ENCODE assay signal across 13 cellular contexts in genomic region chr7:7136423-7136822, GRCh38. TPM values are rescaled to one million over a fixed set of nuclear protein-coding genes. Genes with fewer than 3 reads are reported as not detected.
A peak's percentile ranks its signal among the peaks of the same experiment; 100 is the strongest.
DNase-seq lines count a peak whose midpoint lies in the region; ATAC-seq, FAIRE-seq and TF ChIP-seq lines count a peak whose summit lies in the region.
"Had no signal": no experiment of that assay in that cellular context is flagged by ENCODE, and none has a peak within 500 bp of the region (broad histone marks: within the 10 kb centered on the region; RNA-seq: fewer than 3 reads in every experiment).

No MANE protein-coding gene starts in this region.

- ATAC-seq in K562 (peak; percentile 52), left lung (peak; percentile 83), upper lobe of left lung (ENCODE audit: low FRiP score in 2 of 2) (peak in 1 of 2 donors; percentile 94), GM18519 (IDR thresholded peaks at IDR 0.05; ENCODE audit: low FRiP score, unreplicated experiment) (no peak)
- ATAC-seq: gastroesophageal sphincter had no signal

- H3K9me1 ChIP-seq in K562 (ENCODE audit: control insufficient read depth, insufficient read depth, low read length), result no peaks in the 10 kb centered on the region

- no peak for TF ChIP-seq POLR2A in K562 (conservative IDR thresholded peaks at IDR 0.05)
- TF ChIP-seq POLR2A in upper lobe of left lung (IDR thresholded peaks at IDR 0.05), result no peak
- no peak for TF ChIP-seq POLR2A in spleen (IDR thresholded peaks at IDR 0.05)

- H3K9ac ChIP-seq in K562 (ENCODE audit: insufficient read depth in 1 of 2, low read depth in 2 of 2, low read length in 2 of 2), result no peak overlapping the region

- intact Hi-C loops in K562 (cut with micrococcal nuclease) (no loop called here), left lung (cut with DNase I) (no loop called here), spleen (cut with DNase I; ENCODE audit: low total_unique reads) (no loop called here)

- no peaks in the 10 kb centered on the region for H4K20me1 ChIP-seq in K562 (replicated peaks; ENCODE audit: control insufficient read depth, insufficient read depth, low read length)

- peak overlapping the region; percentile 32 for H3K4me2 ChIP-seq in K562 (ENCODE audit: insufficient read depth, low read length)

- H3K9me3 ChIP-seq in K562 (replicated peaks; ENCODE audit: control insufficient read depth, insufficient read depth, low read depth, low read length) (peaks cover 14% of the 10 kb centered on the region; the same call in 1 of the 2 replicates), left lung (no peaks in the 10 kb centered on the region), upper lobe of left lung (no peaks in the 10 kb centered on the region), spleen (peaks cover 0 to 6% (median 0%) of the 10 kb centered on the region in 8 donors)
- H3K9me3 ChIP-seq: gastroesophageal sphincter had no signal

- H3K27ac ChIP-seq in K562 (ENCODE audit: extremely low read depth, low read depth, low read length), result peak overlapping the region; percentile 21; the same call in 1 of the 3 replicates
- H3K27ac ChIP-seq in left lung, result peak overlapping the region in 1 of 2 donors; percentile 45
- H3K27ac ChIP-seq in upper lobe of left lung, result peak overlapping the region; percentile 15 to 81 (median 54)
- peak overlapping the region in 3 of 8 donors; percentile 18 to 27 (median 20) for H3K27ac ChIP-seq in spleen

- WGBS in K562 (ENCODE audit: insufficient coverage, low coverage, missing lambda C conversion rate), result 5% methylated on average over 3 of the region's 3 CpGs
- 36 to 45% methylated on average over 3 of the region's 3 CpGs for WGBS in upper lobe of left lung, 2 donors
- 54 to 74% (median 64%) methylated on average over 3 of the region's 3 CpGs for WGBS in spleen, 5 donors

- no peaks in the 10 kb centered on the region for H3K27me3 Mint-ChIP-seq in activated naive CD8-positive, alpha-beta T cell
- H3K27me3 Mint-ChIP-seq in activated naive CD8-positive, alpha-beta T cell treated with anti-CD3 and anti-CD28 coated beads for 36 hours, result no peaks in the 10 kb centered on the region

- H3K27ac Mint-ChIP-seq in activated naive CD8-positive, alpha-beta T cell, result peak overlapping the region; percentile 16
- H3K27ac Mint-ChIP-seq in activated naive CD8-positive, alpha-beta T cell treated with anti-CD3 and anti-CD28 coated beads for 36 hours, result no peak overlapping the region

- no TSS peak for BruUV-seq in K562 (replicated peaks; lab: Mats Ljungman, UMichigan)

- H3K36me3 ChIP-seq in K562 (ENCODE audit: control insufficient read depth, insufficient read depth, low read length) (no peaks in the 10 kb centered on the region), left lung (no peaks in the 10 kb centered on the region), upper lobe of left lung (no peaks in the 10 kb centered on the region), spleen (no peaks in the 10 kb centered on the region)
- H3K36me3 ChIP-seq: gastroesophageal sphincter had no signal

- in situ Hi-C loops in K562 (cut with MboI), result no loop called here

- H3K9me3 Mint-ChIP-seq in activated naive CD8-positive, alpha-beta T cell (ENCODE audit: low read depth), result peaks cover 6% of the 10 kb centered on the region
- H3K9me3 Mint-ChIP-seq in activated naive CD8-positive, alpha-beta T cell treated with anti-CD3 and anti-CD28 coated beads for 36 hours, result peaks cover 12% of the 10 kb centered on the region

- DNase-seq in activated naive CD8-positive, alpha-beta T cell treated with anti-CD3 and anti-CD28 coated beads for 36 hours, result no peak
- DNase-seq in K562 (ENCODE audit: extremely low read depth in 1 of 4, low spot score in 3 of 4), result peak in 2 of 4 experiments; percentile 18 to 51
- no peak for DNase-seq in left lung
- DNase-seq in upper lobe of left lung, result no peak
- DNase-seq in DMS 273 treated with DMSO at 0.1 percent for 48 hours (lab: John Stamatoyannopoulos, UW), result no peak
- DNase-seq in spleen, result no peak
- DNase-seq: H9 had no signal

- peaks cover 14% of the 10 kb centered on the region for H3K4me1 Mint-ChIP-seq in activated naive CD8-positive, alpha-beta T cell (ENCODE audit: low read depth)
- H3K4me1 Mint-ChIP-seq in activated naive CD8-positive, alpha-beta T cell treated with anti-CD3 and anti-CD28 coated beads for 36 hours, result peaks cover 11% of the 10 kb centered on the region

- TF ChIP-seq EP300 in K562 (IDR thresholded peaks at IDR 0.05; ENCODE audit: low read length), result peak; percentile 17; the same call in 1 of the 2 replicates
- TF ChIP-seq EP300 in upper lobe of left lung (IDR thresholded peaks at IDR 0.05), result no peak

- no peak overlapping the region for H3K4me3 ChIP-seq in K562
- H3K4me3 ChIP-seq in left lung, result no peak overlapping the region
- H3K4me3 ChIP-seq in upper lobe of left lung, result no peak overlapping the region
- no peak overlapping the region for H3K4me3 ChIP-seq in spleen
- H3K4me3 ChIP-seq: gastroesophageal sphincter, skin epidermis had no signal

- H3K36me3 Mint-ChIP-seq in activated naive CD8-positive, alpha-beta T cell, result peaks cover 4% of the 10 kb centered on the region
- H3K36me3 Mint-ChIP-seq in activated naive CD8-positive, alpha-beta T cell treated with anti-CD3 and anti-CD28 coated beads for 36 hours, result peaks cover 3% of the 10 kb centered on the region

- no peaks in the 10 kb centered on the region for H3K27me3 ChIP-seq in K562 (ENCODE audit: control insufficient read depth in 2 of 2, insufficient read depth in 2 of 2, low read length in 2 of 2)
- H3K27me3 ChIP-seq in left lung, result no peaks in the 10 kb centered on the region
- H3K27me3 ChIP-seq in upper lobe of left lung, result no peaks in the 10 kb centered on the region
- H3K27me3 ChIP-seq in spleen (replicated peaks in 1 of 7), result no peaks in the 10 kb centered on the region
- H3K27me3 ChIP-seq: gastroesophageal sphincter had no signal

- no peak overlapping the region for H3K4me3 Mint-ChIP-seq in activated naive CD8-positive, alpha-beta T cell
- no peak overlapping the region for H3K4me3 Mint-ChIP-seq in activated naive CD8-positive, alpha-beta T cell treated with anti-CD3 and anti-CD28 coated beads for 36 hours
- H3K4me3 Mint-ChIP-seq: H9 had no signal

- no peak for FAIRE-seq in K562 (lab: Jason Lieb, UNC)
- FAIRE-seq: bronchial epithelial cell, RCC 7860 had no signal

- TF ChIP-seq CTCF in K562 (IDR thresholded peaks at IDR 0.05 in 2 of 3, conservative IDR thresholded peaks at IDR 0.05 in 1 of 3; ENCODE audit: insufficient read depth in 2 of 3, low read depth in 1 of 3, low read length in 3 of 3) (no peak), left lung (IDR thresholded peaks at IDR 0.05) (no peak), upper lobe of left lung (IDR thresholded peaks at IDR 0.05) (no peak), spleen (IDR thresholded peaks at IDR 0.05 in 8 of 11, conservative IDR thresholded peaks at IDR 0.05 in 3 of 11) (no peak)

- H3K79me2 ChIP-seq in K562 (ENCODE audit: control insufficient read depth, insufficient read depth, low read length), result no peaks in the 10 kb centered on the region

- H3K4me1 ChIP-seq in K562 (replicated peaks in 1 of 2; ENCODE audit: control insufficient read depth in 2 of 2, insufficient read depth in 2 of 2, low read length in 2 of 2) (peaks cover 0 to 7% of the 10 kb centered on the region in 2 experiments; a peak in 2 of 5 replicates), left lung (peaks cover 0 to 7% of the 10 kb centered on the region in 2 donors), upper lobe of left lung (peaks cover 0 to 13% (median 8%) of the 10 kb centered on the region in 4 donors), spleen (no peaks in the 10 kb centered on the region)
- H3K4me1 ChIP-seq: gastroesophageal sphincter had no signal

- POLR2A ChIA-PET in K562 (lab: Yijun Ruan, JAX), result no interaction called here

- CTCF ChIA-PET in K562 (lab: Yijun Ruan, JAX; ENCODE audit: low intra/inter-chr PET ratio), result no interaction called here

- no peak for TF ChIP-seq RAD21 in K562 (CRISPR knock-in tag; conservative IDR thresholded peaks at IDR 0.05 in 1 of 2, IDR thresholded peaks at IDR 0.05 in 1 of 2)

- H2AFZ ChIP-seq in K562 (ENCODE audit: low read depth, low read length), result no peak overlapping the region

TF ChIP-seq in K562, 482 proteins besides CTCF, POLR2A, EP300 and RAD21 (continues in another document):
- TF ChIP-seq TRIM24 (IDR thresholded peaks at IDR 0.05), result no peak
- TF ChIP-seq NCOR1 (IDR thresholded peaks at IDR 0.05), result peak; percentile 43
- peak; percentile 26; the same call in 1 of the 2 replicates for TF ChIP-seq CBFA2T2 (conservative IDR thresholded peaks at IDR 0.05)
- no peak for TF ChIP-seq ZNF143 (CRISPR knock-in tag; IDR thresholded peaks at IDR 0.05)
- 0 out of 4 replicates have a peak, but pooled peaks of 1 of the 2 experiments have one; percentile 25 for TF ChIP-seq MAZ (CRISPR knock-in tag; conservative IDR thresholded peaks at IDR 0.05 in 1 of 2, IDR thresholded peaks at IDR 0.05 in 1 of 2)
- TF ChIP-seq ARID1B (IDR thresholded peaks at IDR 0.05), result peak; percentile 58
- TF ChIP-seq DPF2 (IDR thresholded peaks at IDR 0.05), result peak; percentile 77

RNA-seq across cellular contexts. Expression of gene C1GALT1, which starts 45.9 kb away (rescaled TPM):
- 10 to 100 TPM; 40.9 to 41.9 TPM for total RNA-seq in activated naive CD8-positive, alpha-beta T cell treated with anti-CD3 and anti-CD28 coated beads for 36 hours
- total RNA-seq in K562 (2011; cell fraction: chromatin; rRNA removed; ENCODE audit: low replicate concordance), result 25.1 and 117 TPM in 2 replicates
- 12.7 and 14.6 TPM in 2 replicates for total RNA-seq in K562 (2011; cell fraction: nucleolus; rRNA removed)
- 37.6 and 62.7 TPM in 2 replicates for total RNA-seq in K562 (2011; cell fraction: nucleoplasm; rRNA removed)
- total RNA-seq in K562 (2014; rRNA removed) (15.2 and 22.7 TPM in 2 replicates), K562 (2014; rRNA removed; fragmentation: Illumina TruSeq; extraction: Trizol) (33.2 and 37.5 TPM in 2 replicates), K562 (2015; rRNA removed; fragmentation: Illumina TruSeq; extraction: Trizol) (23.3 and 24.1 TPM in 2 replicates), K562 (2021) (25.3 and 27.8 TPM in 2 replicates), left lung (10 to 100 TPM; 28.2 to 39.3 TPM), upper lobe of left lung (10 to 100 TPM; 11.5 to 75.9 (median 34.7) TPM), spleen (10 to 100 TPM; 36.9 to 61.2 (median 43.3) TPM)
- polyA plus RNA-seq in K562 (2011; rRNA removed) (23.7 and 30.8 TPM in 2 replicates), K562 (2014; fragmentation: Illumina TruSeq; extraction: Trizol) (16.1 and 25.2 TPM in 2 replicates), K562 (2014; fragmentation: Nextera tagmentation; extraction: Ambion mirVana) (1 to 10 TPM; 5.0 to 6.4 TPM), K562 (2014; rRNA removed) (17.3 and 21.0 TPM in 2 replicates), spleen (1 to 10 TPM; 6.9 to 9.2 (median 7.9) TPM)
- polyA plus RNA-seq in K562 (2011; cell fraction: cytosol; rRNA removed), result 7.8 and 8.4 TPM in 2 replicates
- polyA plus RNA-seq in K562 (2011; cell fraction: nucleus; rRNA removed), result 8.5 and 12.2 TPM in 2 replicates
- 10.7 and 11.1 TPM in 2 replicates for polyA plus RNA-seq in K562 (2012)
- 35.5 and 54.5 TPM in 2 replicates for polyA minus RNA-seq in K562 (2011; rRNA and poly(A)+ RNA removed)
- 8.3 and 9.4 TPM in 2 replicates for polyA minus RNA-seq in K562 (2011; cell fraction: cytosol; rRNA and poly(A)+ RNA removed)
- polyA minus RNA-seq in K562 (2011; cell fraction: nucleus; rRNA and poly(A)+ RNA removed), result 19.1 and 29.2 TPM in 2 replicates
